In the genomic region with DNA sequence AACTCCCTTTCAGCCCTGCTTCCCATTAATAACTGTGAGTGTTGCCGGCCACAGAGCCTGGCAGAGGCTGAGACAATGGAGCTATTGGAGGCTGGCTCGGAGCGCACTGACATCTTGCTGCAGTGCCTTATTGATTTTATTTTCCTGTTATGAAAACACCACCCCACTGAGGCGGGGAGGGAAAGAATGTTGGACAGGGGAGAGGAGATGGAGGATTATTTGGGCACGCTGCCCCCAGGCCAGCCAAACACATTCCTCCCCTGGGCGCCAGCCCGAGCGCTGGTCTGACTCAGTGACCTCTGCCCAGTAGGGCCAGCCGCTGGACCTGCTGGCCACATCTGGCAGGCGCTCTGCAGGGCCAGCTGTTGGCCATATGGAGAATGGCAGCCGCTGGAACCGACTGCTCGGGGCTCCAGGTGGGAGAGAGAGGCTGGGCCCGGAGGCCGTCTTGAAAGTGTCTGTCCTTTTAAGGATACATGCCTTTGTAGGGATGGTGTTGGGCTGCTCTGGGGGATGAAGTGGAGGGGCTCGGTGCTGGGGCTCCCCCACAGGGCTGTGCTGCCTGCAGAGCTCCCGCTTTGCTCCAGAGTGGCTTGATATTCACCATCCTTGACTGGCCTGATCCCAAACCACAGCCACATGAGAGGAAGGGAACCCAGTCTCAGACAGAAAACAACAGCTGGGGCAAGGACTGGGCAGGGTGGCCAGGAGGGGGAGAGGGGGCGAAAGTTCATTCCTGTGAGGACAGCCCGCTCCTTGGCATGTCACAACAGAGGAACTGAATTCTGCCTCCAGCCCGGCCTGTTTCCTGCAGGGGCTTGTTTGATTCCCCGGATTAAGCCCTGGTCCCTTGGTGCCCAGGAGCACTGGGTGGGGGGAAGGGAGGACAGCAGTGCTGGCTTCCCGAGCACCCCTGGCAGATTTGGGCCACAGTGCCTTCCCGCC, we compare ENCODE assay signal across 11 cellular contexts.
DNase-seq lines count a peak whose midpoint lies in the region; FAIRE-seq and TF ChIP-seq lines count a peak whose summit lies in the region.
"Had no signal": no experiment of that assay in that cellular context is flagged by ENCODE, and none has a peak within 500 bp of the region (broad histone marks: within the 10 kb centered on the region; RNA-seq: fewer than 3 reads in every experiment).

No MANE protein-coding gene starts in this region.

- H3K27ac ChIP-seq in caudate nucleus (ENCODE audit: low read depth, low read length): peak overlapping the region; percentile 36
- H3K27ac ChIP-seq in kidney (ENCODE audit: low read depth in 2 of 2, low read length in 2 of 2): no peak overlapping the region
- H3K27ac ChIP-seq in spleen: peak overlapping the region in 5 of 8 donors; percentile 19 to 69 (median 42)

- WGBS in spleen, 5 donors: 73 to 80% (median 78%) methylated on average over 15 to 23 of the region's 23 CpGs

- no peaks in the 10 kb centered on the region for H3K9me3 ChIP-seq in kidney (ENCODE audit: control insufficient read depth in 1 of 2, low read length in 2 of 2)
- H3K9me3 ChIP-seq in spleen: no peaks in the 10 kb centered on the region

- DNase-seq in HFFc6: peak; percentile 29
- DNase-seq in caudate nucleus (lab: John Stamatoyannopoulos, UW): peak in 28 of 61 donors; percentile 8 to 73 (median 38)
- peak; percentile 81 for DNase-seq in kidney
- DNase-seq in spleen: no peak
- no peak for DNase-seq in RKO (ENCODE audit: low spot score)
- no peak for DNase-seq in SIG-M5 (lab: John Stamatoyannopoulos, UW)
- no peak for DNase-seq in GF-D8 (lab: John Stamatoyannopoulos, UW)
- DNase-seq in stimulated activated CD4-positive, alpha-beta T cell treated with anti-CD3 and anti-CD28 coated beads, Interleukin-12 subunit alpha, Interleukin-12 subunit beta, amount 100 ng/mL, for 4 hours: no peak
- DNase-seq: OCI-M1 had no signal

- H3K4me1 Mint-ChIP-seq in HFFc6 (ENCODE audit: low read depth): peaks cover 52% of the 10 kb centered on the region

- FAIRE-seq in kidney (lab: Jason Lieb, UNC): no peak
- FAIRE-seq: islet of Langerhans had no signal

- H3K9ac ChIP-seq in kidney (ENCODE audit: low read length in 2 of 2): no peak overlapping the region

- peak overlapping the region; percentile 59 for H3K27ac Mint-ChIP-seq in HFFc6
- H3K27ac Mint-ChIP-seq: activated T-helper 1 cell treated with anti-CD3 and anti-CD28 coated beads, Interleukin-12 subunit alpha, Interleukin-12 subunit beta, Interleukin-2, Interleukin-4 antibody, amounts not matched to agents 30 ng/mL and 10 ng/mL and 1 ng/mL, durations not matched to agents 14 hours and 24 hours and 36 hours had no signal

- H3K4me3 Mint-ChIP-seq in HFFc6: peak overlapping the region; percentile 42
- H3K4me3 Mint-ChIP-seq: activated T-helper 1 cell treated with anti-CD3 and anti-CD28 coated beads, Interleukin-12 subunit alpha, Interleukin-12 subunit beta, Interleukin-2, Interleukin-4 antibody, amounts not matched to agents 30 ng/mL and 10 ng/mL and 1 ng/mL, durations not matched to agents 14 hours and 24 hours and 36 hours had no signal

- no peaks in the 10 kb centered on the region for H3K9me3 Mint-ChIP-seq in HFFc6
- H3K9me3 Mint-ChIP-seq: activated T-helper 1 cell treated with anti-CD3 and anti-CD28 coated beads, Interleukin-12 subunit alpha, Interleukin-12 subunit beta, Interleukin-2, Interleukin-4 antibody, amounts not matched to agents 30 ng/mL and 10 ng/mL and 1 ng/mL, durations not matched to agents 14 hours and 24 hours and 36 hours had no signal

- TF ChIP-seq CTCF in HFFc6 (IDR thresholded peaks at IDR 0.05): peak; percentile 56
- no peak for TF ChIP-seq CTCF in kidney (IDR thresholded peaks at IDR 0.05; ENCODE audit: borderline replicate concordance, extremely low read depth, insufficient read depth)
- no peak for TF ChIP-seq CTCF in spleen (IDR thresholded peaks at IDR 0.05 in 8 of 11, conservative IDR thresholded peaks at IDR 0.05 in 3 of 11)

- peaks cover 6% of the 10 kb centered on the region for H3K27me3 Mint-ChIP-seq in HFFc6 (ENCODE audit: insufficient read depth)

- intact Hi-C loops in kidney (cut with DNase I) (no loop called here), spleen (cut with DNase I; ENCODE audit: low total_unique reads) (no loop called here)

- no peak overlapping the region for H3K4me3 ChIP-seq in kidney (ENCODE audit: low read length in 2 of 2)
- no peak overlapping the region for H3K4me3 ChIP-seq in spleen

- no peaks in the 10 kb centered on the region for H3K36me3 Mint-ChIP-seq in HFFc6 (ENCODE audit: low read depth)

- H3K4me1 ChIP-seq in kidney (ENCODE audit: control insufficient read depth in 1 of 2, insufficient read depth in 1 of 2, low read depth in 1 of 2, low read length in 2 of 2): no peaks in the 10 kb centered on the region
- peaks cover 0 to 21% (median 5%) of the 10 kb centered on the region in 6 donors for H3K4me1 ChIP-seq in spleen

- no peak for TF ChIP-seq POLR2A in spleen (IDR thresholded peaks at IDR 0.05)

- H3K27me3 ChIP-seq in spleen (replicated peaks in 1 of 7): no peaks in the 10 kb centered on the region

- no peaks in the 10 kb centered on the region for H3K36me3 ChIP-seq in kidney (ENCODE audit: control insufficient read depth in 1 of 2, insufficient read depth in 2 of 2, low read length in 2 of 2)
- peaks cover 0 to 10% (median 0%) of the 10 kb centered on the region in 6 donors for H3K36me3 ChIP-seq in spleen

Comparison
In these comparisons a context has a peak if more than half of its experiments do, and no peak if none do; other contexts are left out.
1. DNase-seq: peak in HFFc6 (single experiment) and kidney (single experiment); none in spleen (single experiment), RKO (single experiment), SIG-M5 (single experiment), GF-D8 (single experiment) and stimulated activated CD4-positive, alpha-beta T cell treated with anti-CD3 and anti-CD28 coated beads, Interleukin-12 subunit alpha, Interleukin-12 subunit beta, amount 100 ng/mL, for 4 hours (single experiment).
2. H3K27ac ChIP-seq: peak in caudate nucleus (single experiment) and spleen (5 of 8); none in kidney (0 of 2).